In genomic region chr5:73565166-73565968, GRCh38 we compare ENCODE assay signal across 8 cellular contexts. TPM values are rescaled to one million over a fixed set of nuclear protein-coding genes. Genes with fewer than 3 reads are reported as not detected.
DNase-seq lines count a peak whose midpoint lies in the region; ATAC-seq, FAIRE-seq and TF ChIP-seq lines count a peak whose summit lies in the region.

A gene with protein sequence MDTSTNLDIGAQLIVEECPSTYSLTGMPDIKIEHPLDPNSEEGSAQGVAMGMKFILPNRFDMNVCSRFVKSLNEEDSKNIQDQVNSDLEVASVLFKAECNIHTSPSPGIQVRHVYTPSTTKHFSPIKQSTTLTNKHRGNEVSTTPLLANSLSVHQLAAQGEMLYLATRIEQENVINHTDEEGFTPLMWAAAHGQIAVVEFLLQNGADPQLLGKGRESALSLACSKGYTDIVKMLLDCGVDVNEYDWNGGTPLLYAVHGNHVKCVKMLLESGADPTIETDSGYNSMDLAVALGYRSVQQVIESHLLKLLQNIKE (minus strand): TSS chr5:73565639. CDS start chr5:73562881, 2,758 bp downstream.
A gene with protein sequence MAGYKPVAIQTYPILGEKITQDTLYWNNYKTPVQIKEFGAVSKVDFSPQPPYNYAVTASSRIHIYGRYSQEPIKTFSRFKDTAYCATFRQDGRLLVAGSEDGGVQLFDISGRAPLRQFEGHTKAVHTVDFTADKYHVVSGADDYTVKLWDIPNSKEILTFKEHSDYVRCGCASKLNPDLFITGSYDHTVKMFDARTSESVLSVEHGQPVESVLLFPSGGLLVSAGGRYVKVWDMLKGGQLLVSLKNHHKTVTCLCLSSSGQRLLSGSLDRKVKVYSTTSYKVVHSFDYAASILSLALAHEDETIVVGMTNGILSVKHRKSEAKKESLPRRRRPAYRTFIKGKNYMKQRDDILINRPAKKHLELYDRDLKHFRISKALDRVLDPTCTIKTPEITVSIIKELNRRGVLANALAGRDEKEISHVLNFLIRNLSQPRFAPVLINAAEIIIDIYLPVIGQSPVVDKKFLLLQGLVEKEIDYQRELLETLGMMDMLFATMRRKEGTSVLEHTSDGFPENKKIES (plus strand): TSS chr5:73565743. CDS start chr5:73567345, 1,602 bp downstream.

- peak within 1 kb of the TSS; percentile 100 for H3K27ac Mint-ChIP-seq in activated CD4-positive, alpha-beta T cell treated with anti-CD3 and anti-CD28 coated beads for 36 hours

- DNase-seq in Ammon's horn (ENCODE audit: low spot score) (peak; percentile 98), GM19238 (ENCODE audit: insufficient read length, low spot score) (peak; percentile 59), NCI-H524 (lab: John Stamatoyannopoulos, UW) (peak; percentile 94 to 95), choroid plexus epithelial cell (ENCODE audit: low read depth) (peak; percentile 99), kidney (peak; percentile 100)
- peak; percentile 100 for DNase-seq in activated CD4-positive, alpha-beta T cell treated with anti-CD3 and anti-CD28 coated beads for 36 hours
- DNase-seq in stimulated activated CD4-positive, alpha-beta T cell treated with anti-CD3 and anti-CD28 coated beads, Interleukin-15, amount 100 ng/mL, for 24 hours: peak; percentile 100

- no peaks in the 10 kb centered on the region for H3K9me3 Mint-ChIP-seq in activated CD4-positive, alpha-beta T cell treated with anti-CD3 and anti-CD28 coated beads for 36 hours (ENCODE audit: low read depth)

- H3K27ac ChIP-seq in kidney (ENCODE audit: low read depth in 2 of 2, low read length in 2 of 2): peak within 1 kb of the TSS; percentile 89

- POLR2A ChIA-PET in activated CD4-positive, alpha-beta T cell treated with anti-CD3 and anti-CD28 coated beads for 36 hours (lab: Charles Lee): interaction anchor here (0.6 to 0.8 kb wide), 3 partner anchors 59 to 243 kb away, joined by 3 to 5 read pairs (median 3); no protein-coding TSS in a partner anchor

- TF ChIP-seq CTCF in choroid plexus epithelial cell (conservative IDR thresholded peaks at IDR 0.05; ENCODE audit: low read depth, low read length) (no peak), kidney (IDR thresholded peaks at IDR 0.05; ENCODE audit: borderline replicate concordance, extremely low read depth, insufficient read depth) (no peak)

- H3K9ac ChIP-seq in kidney (ENCODE audit: low read length in 2 of 2): peak within 1 kb of the TSS; percentile 96 to 99

- peaks cover 19% of the 10 kb centered on the region for H3K36me3 Mint-ChIP-seq in activated CD4-positive, alpha-beta T cell treated with anti-CD3 and anti-CD28 coated beads for 36 hours (ENCODE audit: low read depth)

- peaks cover 7 to 10% of the 10 kb centered on the region in 2 donors for H3K36me3 ChIP-seq in kidney (ENCODE audit: control insufficient read depth in 1 of 2, insufficient read depth in 2 of 2, low read length in 2 of 2)

- no peak for FAIRE-seq in kidney (lab: Jason Lieb, UNC)

- H3K27me3 Mint-ChIP-seq in activated CD4-positive, alpha-beta T cell treated with anti-CD3 and anti-CD28 coated beads for 36 hours: no peaks in the 10 kb centered on the region

- intact Hi-C loops in activated CD4-positive, alpha-beta T cell treated with anti-CD3 and anti-CD28 coated beads for 36 hours (cut with DNase I, micrococcal nuclease): loop anchor here (1.0 to 10.0 kb wide), 7 partner anchors 46 to 1769 kb away; partner anchors contain the start of genes BTF3 (in 2 of the 2), HEXB (in 1 of the 2) and HMGCR (in 1 of the 2)
- intact Hi-C loops in kidney (cut with DNase I): no loop called here

- no peaks in the 10 kb centered on the region for H3K9me3 ChIP-seq in kidney (ENCODE audit: control insufficient read depth in 1 of 2, low read length in 2 of 2)

- H3K4me3 ChIP-seq in choroid plexus epithelial cell (ENCODE audit: low read depth, low read length) (peak within 1 kb of the TSS; percentile 94), kidney (ENCODE audit: low read length in 2 of 2) (peak within 1 kb of the TSS; percentile 99 to 100)

- H3K4me3 Mint-ChIP-seq in activated CD4-positive, alpha-beta T cell treated with anti-CD3 and anti-CD28 coated beads for 36 hours: peak within 1 kb of the TSS; percentile 93

- H3K4me1 Mint-ChIP-seq in activated CD4-positive, alpha-beta T cell treated with anti-CD3 and anti-CD28 coated beads for 36 hours: peaks cover 33% of the 10 kb centered on the region

- peak; percentile 91 for ATAC-seq in HG03442 (IDR thresholded peaks at IDR 0.05; ENCODE audit: unreplicated experiment)
- peak; percentile 92 for ATAC-seq in activated CD4-positive, alpha-beta T cell treated with anti-CD3 and anti-CD28 coated beads for 36 hours

- CTCF ChIA-PET in activated CD4-positive, alpha-beta T cell treated with anti-CD3 and anti-CD28 coated beads for 36 hours (lab: Charles Lee): interaction anchor here (0.6 to 0.7 kb wide), 2 partner anchors 23 to 1026 kb away, joined by 3 read pairs; no protein-coding TSS in a partner anchor

- peaks cover 9 to 16% of the 10 kb centered on the region in 2 donors for H3K4me1 ChIP-seq in kidney (ENCODE audit: control insufficient read depth in 1 of 2, insufficient read depth in 1 of 2, low read depth in 1 of 2, low read length in 2 of 2)

RNA-seq across cellular contexts. Expression of the first gene that starts in this region (rescaled TPM):
- total RNA-seq in activated CD4-positive, alpha-beta T cell treated with anti-CD3 and anti-CD28 coated beads for 36 hours: 10 to 100 TPM; 16.3 to 18.4 TPM
- 22.3 TPM for total RNA-seq in kidney
- polyA plus RNA-seq in kidney (ENCODE audit: insufficient read depth, low read depth, low replicate concordance): 8.4 TPM

RNA-seq across cellular contexts. Expression of the second gene that starts in this region (rescaled TPM):
- total RNA-seq in activated CD4-positive, alpha-beta T cell treated with anti-CD3 and anti-CD28 coated beads for 36 hours: 10 to 100 TPM; 33.6 to 42.4 TPM
- 16.4 TPM for total RNA-seq in kidney
- 4.5 TPM for polyA plus RNA-seq in kidney (ENCODE audit: insufficient read depth, low read depth, low replicate concordance)

Comparison
In these comparisons a context has a peak if more than half of its experiments do, and no peak if none do; other contexts are left out.
1. Peak in every context shown above with its lines: DNase-seq, ATAC-seq, H3K4me3 ChIP-seq and H3K27ac ChIP-seq.